ENCODE assay signal across 9 cellular contexts in genomic region chr17:33667052-33667509, GRCh38.
DNase-seq lines count a peak whose midpoint lies in the region; ATAC-seq and TF ChIP-seq lines count a peak whose summit lies in the region.
"Had no signal": no experiment of that assay in that cellular context is flagged by ENCODE, and none has a peak within 500 bp of the region (broad histone marks: within the 10 kb centered on the region; RNA-seq: fewer than 3 reads in every experiment).

No MANE protein-coding gene starts in this region.

- peak; percentile 45 for DNase-seq in activated CD8-positive, alpha-beta memory T cell treated with anti-CD3 and anti-CD28 coated beads, Interleukin-2, amount 10 ng/mL, durations not matched to agents 7 days and 5 days
- DNase-seq in activated CD8-positive, alpha-beta memory T cell treated with anti-CD3 and anti-CD28 coated beads for 24 hours = no peak
- peak; percentile 4 for DNase-seq in LoVo (ENCODE audit: low spot score)
- DNase-seq in activated effector memory CD4-positive, alpha-beta T cell treated with Interleukin-2 at 50 U/mL for 16 hours = peak; percentile 7
- DNase-seq in NCI-H526 treated with DMSO at 0.1 percent for 48 hours (lab: John Stamatoyannopoulos, UW) = no peak
- DNase-seq in upper lobe of left lung = no peak

- no peaks in the 10 kb centered on the region for H3K36me3 ChIP-seq in thymus (ENCODE audit: control insufficient read depth, insufficient read depth)
- no peaks in the 10 kb centered on the region for H3K36me3 ChIP-seq in upper lobe of left lung
- H3K36me3 ChIP-seq: ascending aorta had no signal

- CTCF ChIA-PET in activated CD8-positive, alpha-beta memory T cell treated with anti-CD3 and anti-CD28 coated beads, Interleukin-2, amount 10 ng/mL, durations not matched to agents 7 days and 5 days (lab: Charles Lee) = no interaction called here

- peak; percentile 55 for ATAC-seq in activated CD8-positive, alpha-beta memory T cell treated with anti-CD3 and anti-CD28 coated beads, Interleukin-2, amount 10 ng/mL, durations not matched to agents 7 days and 5 days
- ATAC-seq in upper lobe of left lung (ENCODE audit: low FRiP score in 2 of 2) = no peak
- ATAC-seq in HG02938 (IDR thresholded peaks at IDR 0.05; ENCODE audit: unreplicated experiment) = no peak

- no peak for TF ChIP-seq POLR2A in upper lobe of left lung (IDR thresholded peaks at IDR 0.05)

- peaks cover 15% of the 10 kb centered on the region for H3K4me1 Mint-ChIP-seq in activated CD8-positive, alpha-beta memory T cell treated with anti-CD3 and anti-CD28 coated beads, Interleukin-2, amount 10 ng/mL, durations not matched to agents 7 days and 5 days

- H3K9me3 ChIP-seq in thymus (ENCODE audit: control insufficient read depth) = no peaks in the 10 kb centered on the region
- H3K9me3 ChIP-seq in upper lobe of left lung = no peaks in the 10 kb centered on the region
- H3K9me3 ChIP-seq: ascending aorta had no signal

- TF ChIP-seq EP300 in upper lobe of left lung (IDR thresholded peaks at IDR 0.05) = no peak

- H3K27me3 ChIP-seq in thymus (ENCODE audit: control insufficient read depth, insufficient read depth) = no peaks in the 10 kb centered on the region
- H3K27me3 ChIP-seq in upper lobe of left lung = no peaks in the 10 kb centered on the region
- H3K27me3 ChIP-seq: ascending aorta had no signal

- H3K9me3 Mint-ChIP-seq in activated CD8-positive, alpha-beta memory T cell treated with anti-CD3 and anti-CD28 coated beads, Interleukin-2, amount 10 ng/mL, durations not matched to agents 7 days and 5 days (ENCODE audit: low read depth) = no peaks in the 10 kb centered on the region

- no peaks in the 10 kb centered on the region for H3K4me1 ChIP-seq in thymus (ENCODE audit: control insufficient read depth, insufficient read depth, low read length)
- H3K4me1 ChIP-seq in upper lobe of left lung = peaks cover 0 to 4% (median 0%) of the 10 kb centered on the region in 4 donors
- H3K4me1 ChIP-seq: ascending aorta had no signal

- TF ChIP-seq CTCF in upper lobe of left lung (IDR thresholded peaks at IDR 0.05) = no peak

- H3K27ac ChIP-seq in thymus (ENCODE audit: low read depth) (peak overlapping the region; percentile 54), upper lobe of left lung (no peak overlapping the region)
- H3K27ac ChIP-seq: ascending aorta had no signal

- no peak overlapping the region for H3K27ac Mint-ChIP-seq in activated CD8-positive, alpha-beta memory T cell treated with anti-CD3 and anti-CD28 coated beads, Interleukin-2, amount 10 ng/mL, durations not matched to agents 7 days and 5 days

- H3K4me3 ChIP-seq in thymus (ENCODE audit: low read length) (no peak overlapping the region), upper lobe of left lung (no peak overlapping the region)
- H3K4me3 ChIP-seq: ascending aorta had no signal

- WGBS in thymus = 59% methylated on average over 12 of the region's 12 CpGs
- 64 to 77% methylated on average over 12 of the region's 12 CpGs for WGBS in upper lobe of left lung, 2 donors

- no peaks in the 10 kb centered on the region for H3K36me3 Mint-ChIP-seq in activated CD8-positive, alpha-beta memory T cell treated with anti-CD3 and anti-CD28 coated beads, Interleukin-2, amount 10 ng/mL, durations not matched to agents 7 days and 5 days

- peaks cover 16% of the 10 kb centered on the region for H3K27me3 Mint-ChIP-seq in activated CD8-positive, alpha-beta memory T cell treated with anti-CD3 and anti-CD28 coated beads, Interleukin-2, amount 10 ng/mL, durations not matched to agents 7 days and 5 days

- H3K4me3 Mint-ChIP-seq in activated CD8-positive, alpha-beta memory T cell treated with anti-CD3 and anti-CD28 coated beads, Interleukin-2, amount 10 ng/mL, durations not matched to agents 7 days and 5 days = no peak overlapping the region

Comparison
In these comparisons a context has a peak if more than half of its experiments do, and no peak if none do; other contexts are left out.
1. DNase-seq: peak in activated CD8-positive, alpha-beta memory T cell treated with anti-CD3 and anti-CD28 coated beads, Interleukin-2, amount 10 ng/mL, durations not matched to agents 7 days and 5 days (single experiment), LoVo (single experiment) and activated effector memory CD4-positive, alpha-beta T cell treated with Interleukin-2 at 50 U/mL for 16 hours (single experiment); none in activated CD8-positive, alpha-beta memory T cell treated with anti-CD3 and anti-CD28 coated beads for 24 hours (single experiment), NCI-H526 treated with DMSO at 0.1 percent for 48 hours (single experiment) and upper lobe of left lung (0 of 2).